ENCODE assay signal across 24 cellular contexts in genomic region chr3:104906001-104906639, GRCh38.
"Had no signal": no experiment of that assay in that cellular context is flagged by ENCODE, and none has a peak within 500 bp of the region (broad histone marks: within the 10 kb centered on the region; RNA-seq: fewer than 3 reads in every experiment).

No MANE protein-coding gene starts in this region.

- H3K27ac Mint-ChIP-seq: dendritic cell treated with granulocyte-macrophage colony-stimulating factor and Interleukin-4, amounts not matched to agents 40 ng/mL and 50 ng/mL, for 4 days; effector memory CD8-positive, alpha-beta T cell; memory B cell; naive B cell; nephron progenitor cell had no signal

- H3K36me3 ChIP-seq: esophagus squamous epithelium, gastroesophageal sphincter, neutrophil, sigmoid colon, stomach, thoracic aorta, transverse colon had no signal

- H3K27ac ChIP-seq: esophagus squamous epithelium, gastroesophageal sphincter, hepatocyte, neutrophil, psoas muscle, sigmoid colon, skin epidermis, stomach, transverse colon had no signal

- H3K4me2 ChIP-seq: hepatocyte had no signal

- H2AFZ ChIP-seq: hepatocyte had no signal

- H3K79me2 ChIP-seq: hepatocyte had no signal

- H3K27me3 ChIP-seq: esophagus squamous epithelium, gastroesophageal sphincter, hepatocyte, neutrophil, sigmoid colon, stomach, transverse colon had no signal

- H3K27me3 Mint-ChIP-seq: dendritic cell treated with granulocyte-macrophage colony-stimulating factor and Interleukin-4, amounts not matched to agents 40 ng/mL and 50 ng/mL, for 4 days; effector memory CD8-positive, alpha-beta T cell; memory B cell; naive B cell had no signal

- DNase-seq: cerebellar nuclear complex; effector memory CD8-positive, alpha-beta T cell; esophagus squamous epithelium; foreskin fibroblast; glutamatergic neuron; kidney; left colon; naive B cell; nephron progenitor cell; psoas muscle; retina; sigmoid colon; stimulated activated CD4-positive, alpha-beta T cell treated with anti-CD3 and anti-CD28 coated beads, Interleukin-12 subunit alpha, Interleukin-12 subunit beta, amount 100 ng/mL, for 4 hours; stimulated activated naive CD4-positive, alpha-beta T cell; stomach; substantia nigra; transverse colon had no signal

- H3K4me1 ChIP-seq: esophagus squamous epithelium, gastroesophageal sphincter, psoas muscle, sigmoid colon, transverse colon had no signal

- H3K4me1 Mint-ChIP-seq: naive B cell, nephron progenitor cell had no signal

- H3K4me3 Mint-ChIP-seq: dendritic cell treated with granulocyte-macrophage colony-stimulating factor and Interleukin-4, amounts not matched to agents 40 ng/mL and 50 ng/mL, for 4 days; effector memory CD8-positive, alpha-beta T cell; memory B cell; naive B cell; nephron progenitor cell had no signal

- H3K4me3 ChIP-seq: esophagus squamous epithelium, gastroesophageal sphincter, hepatocyte, psoas muscle, sigmoid colon, skin epidermis, stomach, thoracic aorta, transverse colon had no signal

- H3K9me3 ChIP-seq: neutrophil, sigmoid colon, thoracic aorta, transverse colon had no signal

- ATAC-seq: effector memory CD8-positive, alpha-beta T cell; gastroesophageal sphincter; left colon; psoas muscle had no signal

- H3K36me3 Mint-ChIP-seq: memory B cell had no signal
